ENCODE assay signal across 23 cellular contexts in the genomic region with DNA sequence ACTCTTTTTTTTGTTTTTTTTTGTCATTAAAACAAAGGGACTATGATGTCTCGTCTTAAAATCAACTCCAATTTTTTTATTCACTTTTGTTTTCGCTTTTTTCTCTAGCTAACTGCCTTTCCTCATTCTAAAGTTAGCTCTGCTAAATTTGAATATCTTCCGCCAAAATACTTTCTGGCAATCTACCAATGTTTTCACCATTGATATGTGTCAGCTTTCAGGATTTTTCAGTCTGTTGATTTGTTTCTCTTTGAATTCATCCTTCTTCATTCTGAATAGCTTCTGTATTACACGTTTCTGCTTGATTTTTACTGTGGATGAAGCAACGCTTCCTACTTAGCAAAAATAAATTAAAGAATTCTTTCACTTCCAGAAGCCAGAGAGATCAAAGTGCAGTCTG. TPM values are rescaled to one million over a fixed set of nuclear protein-coding genes. Genes with fewer than 3 reads are reported as not detected.
A peak's percentile ranks its signal among the peaks of the same experiment; 100 is the strongest.
DNase-seq lines count a peak whose midpoint lies in the region; ATAC-seq and TF ChIP-seq lines count a peak whose summit lies in the region.
"Had no signal": no experiment of that assay in that cellular context is flagged by ENCODE, and none has a peak within 500 bp of the region (broad histone marks: within the 10 kb centered on the region; RNA-seq: fewer than 3 reads in every experiment).

No MANE protein-coding gene starts in this region.

- intact Hi-C loops in activated CD8-positive, alpha-beta T cell treated with anti-CD3 and anti-CD28 coated beads for 36 hours (cut with micrococcal nuclease): no loop called here

- no peak overlapping the region for H3K27ac Mint-ChIP-seq in activated CD8-positive, alpha-beta T cell treated with anti-CD3 and anti-CD28 coated beads for 36 hours
- H3K27ac Mint-ChIP-seq: activated CD8-positive, alpha-beta T cell treated with anti-CD3 and anti-CD28 coated beads, Interleukin-2, amount 10 ng/mL, durations not matched to agents 7 days and 5 days; activated naive CD8-positive, alpha-beta T cell; type B pancreatic cell had no signal

- no peak for ATAC-seq in activated CD8-positive, alpha-beta T cell treated with anti-CD3 and anti-CD28 coated beads for 36 hours
- ATAC-seq: activated CD8-positive, alpha-beta T cell treated with anti-CD3 and anti-CD28 coated beads, Interleukin-2, amount 10 ng/mL, durations not matched to agents 7 days and 5 days; HCT116 had no signal

- POLR2A ChIA-PET in activated CD8-positive, alpha-beta T cell treated with anti-CD3 and anti-CD28 coated beads for 36 hours (lab: Charles Lee): no interaction called here

- DNase-seq in HCEC 1CT (peak; percentile 5), astrocyte of the hippocampus (ENCODE audit: low read depth, low spot score) (peak; percentile 55), fibroblast of villous mesenchyme (ENCODE audit: low read depth) (peak; percentile 3), retinal pigment epithelial cell (ENCODE audit: low read depth) (peak; percentile 2), iPS-NIHi7 (ENCODE audit: extremely low spot score) (no peak)
- DNase-seq in stimulated activated CD4-positive, alpha-beta T cell treated with anti-CD3 and anti-CD28 coated beads, Interleukin-12 subunit alpha, Interleukin-12 subunit beta, amount 100 ng/mL, for 4 hours: no peak
- DNase-seq in activated CD8-positive, alpha-beta T cell treated with anti-CD3 and anti-CD28 coated beads for 36 hours: no peak
- DNase-seq: activated CD8-positive, alpha-beta T cell treated with anti-CD3 and anti-CD28 coated beads, Interleukin-2, amount 10 ng/mL, durations not matched to agents 7 days and 5 days; activated effector memory CD4-positive, alpha-beta T cell treated with Interleukin-2 at 50 U/mL for 16 hours; cerebellar nuclear complex; DND-41; foreskin fibroblast; head of caudate nucleus; KBM-7; kidney glomerular epithelial cell; mesendoderm; MG63; NCI-H2081 treated with DMSO at 0.1 percent for 48 hours; T-helper 1 cell had no signal

- H3K4me3 ChIP-seq in fibroblast of villous mesenchyme (ENCODE audit: low read depth, low read length) (no peak overlapping the region), retinal pigment epithelial cell (ENCODE audit: low read length) (no peak overlapping the region)
- H3K4me3 ChIP-seq: ascending aorta, MG63 had no signal

- H3K27me3 Mint-ChIP-seq in activated CD8-positive, alpha-beta T cell treated with anti-CD3 and anti-CD28 coated beads for 36 hours: no peaks in the 10 kb centered on the region
- H3K27me3 Mint-ChIP-seq: activated naive CD8-positive, alpha-beta T cell; type B pancreatic cell had no signal

- H3K4me3 Mint-ChIP-seq in activated CD8-positive, alpha-beta T cell treated with anti-CD3 and anti-CD28 coated beads for 36 hours: no peak overlapping the region
- H3K4me3 Mint-ChIP-seq: activated CD8-positive, alpha-beta T cell treated with anti-CD3 and anti-CD28 coated beads, Interleukin-2, amount 10 ng/mL, durations not matched to agents 7 days and 5 days; activated naive CD8-positive, alpha-beta T cell; type B pancreatic cell had no signal

- no peaks in the 10 kb centered on the region for H3K4me1 Mint-ChIP-seq in activated CD8-positive, alpha-beta T cell treated with anti-CD3 and anti-CD28 coated beads for 36 hours (ENCODE audit: low read depth)

- CTCF ChIA-PET in activated CD8-positive, alpha-beta T cell treated with anti-CD3 and anti-CD28 coated beads for 36 hours (lab: Charles Lee): interaction anchor here (0.7 kb wide), 1 partner anchor 16 kb away, joined by 3 read pairs; no protein-coding TSS in a partner anchor

- H3K9me3 Mint-ChIP-seq in activated CD8-positive, alpha-beta T cell treated with anti-CD3 and anti-CD28 coated beads for 36 hours: peaks cover 12% of the 10 kb centered on the region
- H3K9me3 Mint-ChIP-seq: type B pancreatic cell had no signal

- no peak for TF ChIP-seq CTCF in fibroblast of villous mesenchyme (IDR thresholded peaks at IDR 0.05; ENCODE audit: insufficient read depth, low read depth, low read length)
- TF ChIP-seq CTCF in retinal pigment epithelial cell (conservative IDR thresholded peaks at IDR 0.05; ENCODE audit: low read depth, low read length): no peak
- TF ChIP-seq CTCF in activated CD8-positive, alpha-beta T cell treated with anti-CD3 and anti-CD28 coated beads for 36 hours (IDR thresholded peaks at IDR 0.05): no peak

- H3K36me3 Mint-ChIP-seq in activated CD8-positive, alpha-beta T cell treated with anti-CD3 and anti-CD28 coated beads for 36 hours (ENCODE audit: low read depth): no peaks in the 10 kb centered on the region
- H3K36me3 Mint-ChIP-seq: activated naive CD8-positive, alpha-beta T cell; type B pancreatic cell had no signal

RNA-seq across cellular contexts. Expression of a gene that starts 38.7 kb away (rescaled TPM):
- total RNA-seq in fibroblast of villous mesenchyme: 1.9 and 6.9 TPM in 2 replicates
- not detected for total RNA-seq in activated CD8-positive, alpha-beta T cell treated with anti-CD3 and anti-CD28 coated beads for 36 hours
- total RNA-seq: activated CD8-positive, alpha-beta T cell treated with anti-CD3 and anti-CD28 coated beads, Interleukin-2, amount 10 ng/mL, durations not matched to agents 7 days and 5 days had no signal

Comparison
In these comparisons a context has a peak if more than half of its experiments do, and no peak if none do; other contexts are left out.
1. DNase-seq: peak in HCEC 1CT (single experiment), astrocyte of the hippocampus (single experiment), fibroblast of villous mesenchyme (single experiment) and retinal pigment epithelial cell (single experiment); none in iPS-NIHi7 (single experiment), stimulated activated CD4-positive, alpha-beta T cell treated with anti-CD3 and anti-CD28 coated beads, Interleukin-12 subunit alpha, Interleukin-12 subunit beta, amount 100 ng/mL, for 4 hours (single experiment) and activated CD8-positive, alpha-beta T cell treated with anti-CD3 and anti-CD28 coated beads for 36 hours (single experiment).